In genomic region chr19:1238373-1239303, GRCh38 we compare ENCODE assay signal across 8 cellular contexts. TPM values are rescaled to one million over a fixed set of nuclear protein-coding genes. Genes with fewer than 3 reads are reported as not detected.
DNase-seq lines count a peak whose midpoint lies in the region; ATAC-seq, FAIRE-seq and TF ChIP-seq lines count a peak whose summit lies in the region.

No MANE protein-coding gene starts in this region.

- H3K36me3 Mint-ChIP-seq in CD4-positive, alpha-beta memory T cell = peaks cover 0 to 2% of the 10 kb centered on the region in 2 donors

- peaks cover 15% of the 10 kb centered on the region; the same call in 1 of the 2 replicates for H3K23me2 ChIP-seq in H1 (ENCODE audit: low read depth, low read length)

- H4K20me1 ChIP-seq in H1 (replicated peaks in 1 of 2; ENCODE audit: control insufficient read depth in 1 of 2, insufficient read depth in 2 of 2, low read length in 2 of 2) = peaks cover 0 to 18% of the 10 kb centered on the region in 2 experiments

- peak overlapping the region; percentile 75; the same call in 1 of the 2 replicates for H2BK5ac ChIP-seq in H1 (ENCODE audit: low read depth, low read length)

- no peak overlapping the region for H3K56ac ChIP-seq in H1 (replicated peaks; ENCODE audit: insufficient read length, low read depth, low read length)

- peak overlapping the region; percentile 56 to 75 for H3K4me2 ChIP-seq in H1 (ENCODE audit: insufficient read depth in 1 of 2, low read depth in 2 of 2, low read length in 2 of 2)

- H3K27me3 ChIP-seq in CD4-positive, alpha-beta memory T cell (ENCODE audit: insufficient read depth, low read length) = no peaks in the 10 kb centered on the region
- H3K27me3 ChIP-seq in Peyer's patch (peaks cover 0 to 21% of the 10 kb centered on the region in 2 donors), H1 (replicated peaks in 1 of 4; ENCODE audit: control insufficient read depth in 3 of 4, extremely low read depth in 1 of 4, insufficient read depth in 3 of 4, low read length in 3 of 4) (no peaks in the 10 kb centered on the region)

- ATAC-seq in HG03039 (IDR thresholded peaks at IDR 0.05; ENCODE audit: unreplicated experiment) = no peak
- ATAC-seq in HG03342 (IDR thresholded peaks at IDR 0.05; ENCODE audit: unreplicated experiment) = no peak

- peak overlapping the region; percentile 65; the same call in 1 of the 2 replicates for H4K8ac ChIP-seq in H1 (ENCODE audit: extremely low read depth, insufficient read depth, low read length)

- H4K91ac ChIP-seq in H1 (replicated peaks; ENCODE audit: insufficient read length, low read length) = peak overlapping the region; percentile 93

- H3K4me1 Mint-ChIP-seq in CD4-positive, alpha-beta memory T cell = peaks cover 10 to 46% (median 29%) of the 10 kb centered on the region in 4 donors

- H3K9ac ChIP-seq in H1 (replicated peaks in 1 of 4; ENCODE audit: extremely low read depth in 1 of 4, low read depth in 3 of 4, low read length in 3 of 4) = no peak overlapping the region; a peak in 1 of 7 replicates

- H2AFZ ChIP-seq in H1 (ENCODE audit: low read length) = no peak overlapping the region

- peak overlapping the region; percentile 78 for H3K18ac ChIP-seq in H1 (ENCODE audit: extremely low read depth, low read length)

- no peak for FAIRE-seq in H1 (lab: Jason Lieb, UNC)

- peaks cover 39% of the 10 kb centered on the region for H3K4me1 ChIP-seq in CD4-positive, alpha-beta memory T cell (ENCODE audit: insufficient read depth, low read length)
- H3K4me1 ChIP-seq in Peyer's patch (peaks cover 4 to 66% (median 40%) of the 10 kb centered on the region in 4 donors), H1 (replicated peaks in 1 of 4; ENCODE audit: control insufficient read depth in 3 of 4, insufficient read depth in 4 of 4, low read length in 3 of 4) (peaks cover 0 to 17% (median 11%) of the 10 kb centered on the region in 4 experiments; a peak in 5 of 7 replicates)

- H3K4me3 ChIP-seq in CD4-positive, alpha-beta memory T cell (ENCODE audit: low read length in 2 of 2) = no peak overlapping the region
- H3K4me3 ChIP-seq in Peyer's patch (peak overlapping the region in 3 of 4 donors; percentile 52 to 61 (median 56)), H1 (ENCODE audit: extremely low read depth in 1 of 4, insufficient read depth in 2 of 4, low read depth in 3 of 4, low read length in 4 of 4) (peak overlapping the region; percentile 33 to 67 (median 48); a peak in 7 of 8 replicates)

- peak overlapping the region; percentile 85; the same call in 1 of the 2 replicates for H2BK12ac ChIP-seq in H1 (ENCODE audit: low read depth, low read length)

- DNase-seq in CD4-positive, alpha-beta memory T cell = no peak
- DNase-seq in Peyer's patch (no peak), H1 (ENCODE audit: low read depth in 1 of 2, low spot score in 2 of 2) (peak in 1 of 2 experiments; percentile 57), pons (ENCODE audit: low spot score) (peak; percentile 19), SHP77 treated with DMSO at 0.1 percent for 48 hours (lab: John Stamatoyannopoulos, UW) (no peak), NCI-H2227 (lab: John Stamatoyannopoulos, UW; ENCODE audit: unreplicated experiment) (no peak)

- H3K79me2 ChIP-seq in H1 (ENCODE audit: control insufficient read depth in 1 of 2, insufficient read depth in 2 of 2, low read length in 2 of 2) = peaks cover 0 to 7% of the 10 kb centered on the region in 2 experiments; a peak in 1 of 4 replicates

- intact Hi-C loops in CD4-positive, alpha-beta memory T cell (cut with micrococcal nuclease) = no loop called here

- no peak overlapping the region for H3K14ac ChIP-seq in H1 (ENCODE audit: insufficient read length)

- TF ChIP-seq CTCF in Peyer's patch (IDR thresholded peaks at IDR 0.05) (no peak), H1 (IDR thresholded peaks at IDR 0.05; ENCODE audit: control extremely low read depth in 1 of 3, insufficient read depth in 1 of 3, low read depth in 1 of 3, low read length in 3 of 3) (no peak)

- no peak overlapping the region for H2AK5ac ChIP-seq in H1 (ENCODE audit: low read depth, low read length)

- H3K36me3 ChIP-seq in CD4-positive, alpha-beta memory T cell (ENCODE audit: insufficient read depth, low read length) = no peaks in the 10 kb centered on the region
- H3K36me3 ChIP-seq in Peyer's patch (peaks cover 0 to 3% (median 0%) of the 10 kb centered on the region in 3 donors), H1 (ENCODE audit: control insufficient read depth in 2 of 4, insufficient read depth in 4 of 4, low read length in 3 of 4) (peaks cover 2 to 22% (median 5%) of the 10 kb centered on the region in 4 experiments; a peak in 5 of 8 replicates)

- H3K27me3 Mint-ChIP-seq in CD4-positive, alpha-beta memory T cell = peaks cover 6 to 10% of the 10 kb centered on the region in 2 donors

- WGBS in H1 (ENCODE audit: extremely low coverage in 1 of 2, insufficient coverage in 1 of 2, insufficient read length in 1 of 2, insufficient replicate concordance in 2 of 2, low coverage in 1 of 2, low lambda C conversion rate in 2 of 2, missing lambda C conversion rate in 1 of 2), 2 experiments = 76% methylated on average over 34 of the region's 34 CpGs; no CpG with 5 or more reads in 1 of the 2 experiments

- no peak for TF ChIP-seq RAD21 in H1 (IDR thresholded peaks at IDR 0.05 in 1 of 2, conservative IDR thresholded peaks at IDR 0.05 in 1 of 2; ENCODE audit: low read depth in 2 of 2, low read length in 2 of 2)

- POLR2A ChIA-PET in CD4-positive, alpha-beta memory T cell (lab: Charles Lee; ENCODE audit: partially characterized antibody) = interaction anchor here (0.7 to 10.1 kb wide), 10 partner anchors 25 to 218 kb away, joined by 3 to 650 read pairs (median 3); partner anchors contain the start of genes ARHGAP45, CIRBP, FAM174C and POLR2E
- POLR2A ChIA-PET in H1 (lab: Charles Lee; ENCODE audit: partially characterized antibody) = interaction anchor here (0.6 to 10.1 kb wide), 12 partner anchors 10 to 247 kb away, joined by 3 to 355 read pairs (median 5); partner anchors contain the start of genes CIRBP and GPX4

- no peak for TF ChIP-seq EP300 in H1 (IDR thresholded peaks at IDR 0.05; ENCODE audit: borderline replicate concordance in 1 of 2, low read depth in 2 of 2, low read length in 2 of 2)

- H2BK20ac ChIP-seq in H1 (ENCODE audit: low read length) = no peak overlapping the region

- no peak overlapping the region for H3K27ac ChIP-seq in CD4-positive, alpha-beta memory T cell (ENCODE audit: low read depth, low read length)
- peak overlapping the region in 2 of 4 donors; percentile 31 to 85 for H3K27ac ChIP-seq in Peyer's patch
- H3K27ac ChIP-seq in H1 (ENCODE audit: low read depth, low read length) = no peak overlapping the region

- H2BK15ac ChIP-seq in H1 (ENCODE audit: low read length) = 0 out of 2 replicates have a peak overlapping the region, but pooled peaks have one; percentile 65

- H3K23ac ChIP-seq in H1 (ENCODE audit: insufficient read length) = no peak overlapping the region

- CTCF ChIA-PET in CD4-positive, alpha-beta memory T cell (lab: Charles Lee; ENCODE audit: partially characterized antibody) = interaction anchor here (0.9 to 1.7 kb wide), 2 partner anchors 44 to 255 kb away, joined by 3 to 6 read pairs; partner anchors contain the start of gene WDR18
- CTCF ChIA-PET in H1 (lab: Charles Lee; ENCODE audit: partially characterized antibody) = interaction anchor here (0.6 to 2.4 kb wide), 14 partner anchors 8 to 371 kb away, joined by 3 to 11 read pairs (median 3); no protein-coding TSS in a partner anchor

- peak overlapping the region; percentile 75 to 95 (median 88) for H3K27ac Mint-ChIP-seq in CD4-positive, alpha-beta memory T cell

- peaks cover 0 to 3% (median 0%) of the 10 kb centered on the region in 8 donors for H3K9me3 Mint-ChIP-seq in CD4-positive, alpha-beta memory T cell

- peaks cover 9% of the 10 kb centered on the region for H3K79me1 ChIP-seq in H1 (ENCODE audit: low read depth, low read length)

- H3K4ac ChIP-seq in H1 (replicated peaks; ENCODE audit: insufficient read length, low read depth, low read length) = peak overlapping the region; percentile 69

- H3K9me3 ChIP-seq in CD4-positive, alpha-beta memory T cell (ENCODE audit: control insufficient read depth in 1 of 2, low read length in 2 of 2) = no peaks in the 10 kb centered on the region
- H3K9me3 ChIP-seq in Peyer's patch (no peaks in the 10 kb centered on the region), H1 (ENCODE audit: insufficient read depth in 2 of 2, low read depth in 1 of 2, low read length in 1 of 2) (no peaks in the 10 kb centered on the region)

- H4K5ac ChIP-seq in H1 (ENCODE audit: insufficient read length, low read depth, low read length) = peak overlapping the region; percentile 15

- no peak for TF ChIP-seq POLR2A in Peyer's patch (IDR thresholded peaks at IDR 0.05)
- no peak for TF ChIP-seq POLR2A in H1 (IDR thresholded peaks at IDR 0.05; ENCODE audit: control extremely low read depth in 1 of 2, low read depth in 2 of 2, low read length in 2 of 2)

- peak overlapping the region; percentile 55 to 88 (median 80) for H3K4me3 Mint-ChIP-seq in CD4-positive, alpha-beta memory T cell

- no peak overlapping the region for H2BK120ac ChIP-seq in H1 (replicated peaks; ENCODE audit: low read depth, low read length)

RNA-seq across cellular contexts. Expression of gene CBARP, which starts 0.8 kb away (rescaled TPM):
- total RNA-seq in CD4-positive, alpha-beta memory T cell = not detected
- polyA plus RNA-seq in CD4-positive, alpha-beta memory T cell = not detected
- total RNA-seq in Peyer's patch = 1 to 10 TPM in 1 of 4 donors, not detected in 3; 1.9 TPM
- total RNA-seq in H1 (2021; fragmentation: NEBNext Ultra II Directional; extraction: Animal tissue kit (Norgen Biotek cat#: 25700)) = 14.7 and 18.0 TPM in 2 replicates
- polyA plus RNA-seq in H1 (2011; rRNA removed) = 4.9 and 11.6 TPM in 2 replicates
- polyA plus RNA-seq in H1 (2011; cell fraction: cytosol; rRNA removed) = 7.4 TPM
- polyA plus RNA-seq in H1 (2011; cell fraction: nucleus; rRNA removed) = 39.9 TPM
- polyA plus RNA-seq in H1 (2012, experiment 1 of 2) = 4.2 to 12.2 TPM (median 10.1 TPM) in 4 replicates
- 3.2 TPM for polyA plus RNA-seq in H1 (2012, experiment 2 of 2)
- polyA plus RNA-seq in H1 (2013, experiment 1 of 2) = 11.0 TPM
- 9.9 TPM for polyA plus RNA-seq in H1 (2013, experiment 2 of 2)
- polyA minus RNA-seq in H1 (2011; rRNA and poly(A)+ RNA removed) = 2.0 and 2.2 TPM in 2 replicates
- 8.2 TPM for polyA minus RNA-seq in H1 (2011; cell fraction: cytosol; rRNA and poly(A)+ RNA removed)
- 11.6 TPM for polyA minus RNA-seq in H1 (2011; cell fraction: nucleus; rRNA and poly(A)+ RNA removed)

RNA-seq across cellular contexts. Expression of gene ATP5F1D, which starts 2.9 kb away (rescaled TPM):
- 100 to 1,000 TPM; 105 to 108 TPM for total RNA-seq in CD4-positive, alpha-beta memory T cell
- 100 to 1,000 TPM; 133 to 243 TPM for polyA plus RNA-seq in CD4-positive, alpha-beta memory T cell
- total RNA-seq in Peyer's patch = 100 to 1,000 TPM in 3 of 4 donors, 10 to 100 TPM in 1; 88.3 to 299 (median 206) TPM
- total RNA-seq in H1 (2021; fragmentation: NEBNext Ultra II Directional; extraction: Animal tissue kit (Norgen Biotek cat#: 25700)) = 174 and 182 TPM in 2 replicates
- 249 and 338 TPM in 2 replicates for polyA plus RNA-seq in H1 (2011; rRNA removed)
- polyA plus RNA-seq in H1 (2011; cell fraction: cytosol; rRNA removed) = 142 TPM
- polyA plus RNA-seq in H1 (2011; cell fraction: nucleus; rRNA removed) = 120 TPM
- polyA plus RNA-seq in H1 (2012, experiment 1 of 2) = 87.3 to 189 TPM (median 180 TPM) in 4 replicates
- polyA plus RNA-seq in H1 (2012, experiment 2 of 2) = 328 TPM
- polyA plus RNA-seq in H1 (2013, experiment 1 of 2) = 148 TPM
- 145 TPM for polyA plus RNA-seq in H1 (2013, experiment 2 of 2)
- polyA minus RNA-seq in H1 (2011; rRNA and poly(A)+ RNA removed) = 13.4 and 18.6 TPM in 2 replicates
- polyA minus RNA-seq in H1 (2011; cell fraction: cytosol; rRNA and poly(A)+ RNA removed) = 118 TPM
- polyA minus RNA-seq in H1 (2011; cell fraction: nucleus; rRNA and poly(A)+ RNA removed) = 40.2 TPM

RNA-seq across cellular contexts. Expression of gene MIDN, which starts 9.7 kb away (rescaled TPM):
- total RNA-seq in CD4-positive, alpha-beta memory T cell = 10 to 100 TPM; 30.3 to 34.0 TPM
- polyA plus RNA-seq in CD4-positive, alpha-beta memory T cell = 1 to 10 TPM in 1 of 2 donors, under 1 TPM in 1; 0.75 to 6.1 TPM
- total RNA-seq in Peyer's patch = 100 to 1,000 TPM in 1 of 4 donors, 10 to 100 TPM in 3; 34.7 to 205 (median 98.9) TPM
- 159 and 166 TPM in 2 replicates for total RNA-seq in H1 (2021; fragmentation: NEBNext Ultra II Directional; extraction: Animal tissue kit (Norgen Biotek cat#: 25700))
- 39.8 and 86.0 TPM in 2 replicates for polyA plus RNA-seq in H1 (2011; rRNA removed)
- polyA plus RNA-seq in H1 (2011; cell fraction: cytosol; rRNA removed) = 38.5 TPM
- 85.2 TPM for polyA plus RNA-seq in H1 (2011; cell fraction: nucleus; rRNA removed)
- polyA plus RNA-seq in H1 (2012, experiment 1 of 2) = 58.2 to 110 TPM (median 92.2 TPM) in 4 replicates
- 90.5 TPM for polyA plus RNA-seq in H1 (2012, experiment 2 of 2)
- 95.6 TPM for polyA plus RNA-seq in H1 (2013, experiment 1 of 2)
- 90.3 TPM for polyA plus RNA-seq in H1 (2013, experiment 2 of 2)
- polyA minus RNA-seq in H1 (2011; rRNA and poly(A)+ RNA removed) = 10.3 and 14.3 TPM in 2 replicates
- 86.0 TPM for polyA minus RNA-seq in H1 (2011; cell fraction: cytosol; rRNA and poly(A)+ RNA removed)
- 55.2 TPM for polyA minus RNA-seq in H1 (2011; cell fraction: nucleus; rRNA and poly(A)+ RNA removed)

RNA-seq across cellular contexts. Expression of gene CIRBP, which starts 30.5 kb away (rescaled TPM):
- 100 to 1,000 TPM; 574 to 638 TPM for total RNA-seq in CD4-positive, alpha-beta memory T cell
- polyA plus RNA-seq in CD4-positive, alpha-beta memory T cell = 100 to 1,000 TPM; 160 to 257 TPM
- total RNA-seq in Peyer's patch = 100 to 1,000 TPM; 258 to 623 (median 458) TPM
- total RNA-seq in H1 (2021; fragmentation: NEBNext Ultra II Directional; extraction: Animal tissue kit (Norgen Biotek cat#: 25700)) = 175 TPM in 2 replicates
- polyA plus RNA-seq in H1 (2011; rRNA removed) = 199 and 331 TPM in 2 replicates
- polyA plus RNA-seq in H1 (2011; cell fraction: cytosol; rRNA removed) = 472 TPM
- 581 TPM for polyA plus RNA-seq in H1 (2011; cell fraction: nucleus; rRNA removed)
- polyA plus RNA-seq in H1 (2012, experiment 1 of 2) = 213 to 357 TPM (median 316 TPM) in 4 replicates
- polyA plus RNA-seq in H1 (2012, experiment 2 of 2) = 95.1 TPM
- polyA plus RNA-seq in H1 (2013, experiment 1 of 2) = 151 TPM
- 135 TPM for polyA plus RNA-seq in H1 (2013, experiment 2 of 2)
- polyA minus RNA-seq in H1 (2011; rRNA and poly(A)+ RNA removed) = 44.5 and 56.0 TPM in 2 replicates
- polyA minus RNA-seq in H1 (2011; cell fraction: cytosol; rRNA and poly(A)+ RNA removed) = 77.4 TPM
- polyA minus RNA-seq in H1 (2011; cell fraction: nucleus; rRNA and poly(A)+ RNA removed) = 99.9 TPM

RNA-seq across cellular contexts. Expression of gene STK11, which starts 33.1 kb away (rescaled TPM):
- 100 to 1,000 TPM; 112 to 114 TPM for total RNA-seq in CD4-positive, alpha-beta memory T cell
- 10 to 100 TPM; 11.0 to 43.5 TPM for polyA plus RNA-seq in CD4-positive, alpha-beta memory T cell
- total RNA-seq in Peyer's patch = 100 to 1,000 TPM in 3 of 4 donors, 10 to 100 TPM in 1; 98.4 to 135 (median 117) TPM
- 70.7 and 75.2 TPM in 2 replicates for total RNA-seq in H1 (2021; fragmentation: NEBNext Ultra II Directional; extraction: Animal tissue kit (Norgen Biotek cat#: 25700))
- 45.3 and 71.0 TPM in 2 replicates for polyA plus RNA-seq in H1 (2011; rRNA removed)
- 71.1 TPM for polyA plus RNA-seq in H1 (2011; cell fraction: cytosol; rRNA removed)
- 143 TPM for polyA plus RNA-seq in H1 (2011; cell fraction: nucleus; rRNA removed)
- 58.3 to 76.3 TPM (median 64.8 TPM) in 4 replicates for polyA plus RNA-seq in H1 (2012, experiment 1 of 2)
- polyA plus RNA-seq in H1 (2012, experiment 2 of 2) = 55.4 TPM
- 44.0 TPM for polyA plus RNA-seq in H1 (2013, experiment 1 of 2)
- 41.8 TPM for polyA plus RNA-seq in H1 (2013, experiment 2 of 2)
- 22.4 and 26.9 TPM in 2 replicates for polyA minus RNA-seq in H1 (2011; rRNA and poly(A)+ RNA removed)
- 44.5 TPM for polyA minus RNA-seq in H1 (2011; cell fraction: cytosol; rRNA and poly(A)+ RNA removed)
- 46.0 TPM for polyA minus RNA-seq in H1 (2011; cell fraction: nucleus; rRNA and poly(A)+ RNA removed)

Comparison
In these comparisons a context has a peak if more than half of its experiments do, and no peak if none do; other contexts are left out.
1. H3K4me3 ChIP-seq: peak in Peyer's patch (3 of 4) and H1 (4 of 4); none in CD4-positive, alpha-beta memory T cell (0 of 2).